ENCODE assay signal across 1 cellular context in genomic region chr4:53537606-53538005, GRCh38.
TF ChIP-seq lines count a peak whose summit lies in the region.

No MANE protein-coding gene starts in this region.

TF ChIP-seq in WTC11, 78 proteins besides CTCF, POLR2A, EP300 and RAD21 (continued from another document):
- no peak for TF ChIP-seq ZNF138 (CRISPR knock-in tag; conservative IDR thresholded peaks at IDR 0.05)
- TF ChIP-seq FOXP1 (CRISPR knock-in tag; IDR thresholded peaks at IDR 0.05; ENCODE audit: borderline replicate concordance), result no peak
